ENCODE assay signal across 11 cellular contexts in genomic region chr11:129698212-129698611, GRCh38.
"Had no signal": no experiment of that assay in that cellular context is flagged by ENCODE, and none has a peak within 500 bp of the region (broad histone marks: within the 10 kb centered on the region; RNA-seq: fewer than 3 reads in every experiment).

No MANE protein-coding gene starts in this region.

- ATAC-seq: activated CD4-positive, alpha-beta T cell treated with anti-CD3 and anti-CD28 coated beads for 36 hours; right cardiac atrium; stimulated activated naive CD8-positive, alpha-beta T cell treated with anti-CD3 and anti-CD28 coated beads, Interleukin-15, Interleukin-2, amounts not matched to agents 100 U/mL and 50 U/mL, for 24 hours; WTC11 had no signal

- DNase-seq: activated CD4-positive, alpha-beta T cell treated with anti-CD3 and anti-CD28 coated beads for 36 hours; activated CD4-positive, alpha-beta T cell treated with anti-CD3 and anti-CD28 coated beads, Interleukin-2, amount 50 U/mL, for 48 hours; activated gamma-delta T cell; kidney glomerular epithelial cell; left ventricle myocardium inferior; mammary epithelial cell; midbrain; right cardiac atrium; stimulated activated naive CD8-positive, alpha-beta T cell treated with anti-CD3 and anti-CD28 coated beads, Interleukin-15, Interleukin-2, amounts not matched to agents 100 U/mL and 50 U/mL, for 24 hours; uterus had no signal
